Comparison of ENCODE assay signal across 14 cellular contexts in the genomic region with DNA sequence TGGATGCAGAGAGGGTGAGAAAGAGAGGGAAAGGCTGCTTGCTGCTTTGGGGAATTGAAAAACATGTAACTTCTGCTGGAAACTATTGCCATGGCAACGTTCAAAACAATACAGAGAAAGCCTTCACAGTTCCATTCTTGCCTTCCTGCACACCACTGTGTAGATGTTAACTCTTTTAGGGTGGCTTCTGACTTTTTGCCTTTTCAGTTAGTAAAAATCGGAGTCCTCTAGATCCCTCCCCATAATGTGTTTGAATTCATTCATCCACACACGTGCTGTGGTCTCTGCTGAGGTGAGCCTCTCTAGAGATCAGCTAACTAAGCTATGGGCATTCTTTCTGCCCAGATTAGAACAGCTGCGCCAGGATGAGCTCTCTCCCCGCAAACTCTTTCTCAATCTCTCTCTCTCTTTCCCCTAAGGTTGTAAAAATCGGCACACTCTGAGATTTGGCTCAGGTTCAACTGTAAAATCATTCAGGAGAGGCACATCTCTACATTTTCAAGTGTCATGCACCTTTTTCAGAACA.
DNase-seq lines count a peak whose midpoint lies in the region; ATAC-seq and TF ChIP-seq lines count a peak whose summit lies in the region.
"Had no signal": no experiment of that assay in that cellular context is flagged by ENCODE, and none has a peak within 500 bp of the region (broad histone marks: within the 10 kb centered on the region; RNA-seq: fewer than 3 reads in every experiment).

No MANE protein-coding gene starts in this region.

- no peaks in the 10 kb centered on the region for H3K27me3 ChIP-seq in heart right ventricle
- H3K27me3 ChIP-seq: cardiac muscle cell, pancreas had no signal

- peak overlapping the region in 1 of 10 donors; percentile 44 for H3K27ac ChIP-seq in heart right ventricle
- H3K27ac ChIP-seq: cardiac muscle cell, HL-60, pancreas, VCaP had no signal

- no peaks in the 10 kb centered on the region for H3K36me3 ChIP-seq in heart right ventricle
- H3K36me3 ChIP-seq: cardiac muscle cell, pancreas had no signal

- DNase-seq in NCI-H1105 treated with DMSO at 0.1 percent for 48 hours (lab: John Stamatoyannopoulos, UW) (peak; percentile 47), NCI-H1105 (lab: John Stamatoyannopoulos, UW) (no peak), NCI-H1092 (lab: John Stamatoyannopoulos, UW) (peak; percentile 41), heart right ventricle (no peak), sciatic nerve (ENCODE audit: low spot score) (no peak), Kasumi-1 (lab: John Stamatoyannopoulos, UW) (no peak), HK-2 (ENCODE audit: unreplicated experiment) (no peak)
- DNase-seq: H9, NCI-H187, pancreas had no signal

- H3K4me1 ChIP-seq in heart right ventricle = no peaks in the 10 kb centered on the region
- H3K4me1 ChIP-seq: pancreas had no signal

- H3K9me3 ChIP-seq in heart right ventricle = no peaks in the 10 kb centered on the region
- H3K9me3 ChIP-seq: pancreas had no signal

- no peak overlapping the region for H3K4me3 ChIP-seq in heart right ventricle
- H3K4me3 ChIP-seq: cardiac muscle cell, pancreas had no signal

- no peak for TF ChIP-seq CTCF in heart right ventricle (IDR thresholded peaks at IDR 0.05)

- intact Hi-C loops in heart right ventricle (cut with DNase I) = loop anchor here in 1 of 10 donors (5.0 kb wide), 1 partner anchor 1281 kb away; no protein-coding TSS in a partner anchor
- intact Hi-C loops in sciatic nerve (cut with DNase I) = no loop called here

- ATAC-seq in heart right ventricle (peak in 7 of 8 donors; percentile 24 to 80 (median 59)), sciatic nerve (peak; percentile 84), GM18870 (IDR thresholded peaks at IDR 0.05; ENCODE audit: unreplicated experiment) (no peak)

- WGBS in heart right ventricle, 2 donors = 35 to 38% methylated on average over 6 of the region's 6 CpGs

Comparison
In these comparisons a context has a peak if more than half of its experiments do, and no peak if none do; other contexts are left out.
1. DNase-seq: peak in NCI-H1105 treated with DMSO at 0.1 percent for 48 hours (single experiment) and NCI-H1092 (single experiment); none in NCI-H1105 (single experiment), heart right ventricle (0 of 2), sciatic nerve (single experiment), Kasumi-1 (0 of 2) and HK-2 (single experiment).